In genomic region chr2:167814881-167815718, GRCh38 we compare ENCODE assay signal across 1 cellular context.
TF ChIP-seq lines count a peak whose summit lies in the region.

No MANE protein-coding gene starts in this region.

TF ChIP-seq in HepG2, 621 proteins besides CTCF, POLR2A, EP300 and RAD21 (continued from another document and continues in another):
- TF ChIP-seq, protein P1, sequence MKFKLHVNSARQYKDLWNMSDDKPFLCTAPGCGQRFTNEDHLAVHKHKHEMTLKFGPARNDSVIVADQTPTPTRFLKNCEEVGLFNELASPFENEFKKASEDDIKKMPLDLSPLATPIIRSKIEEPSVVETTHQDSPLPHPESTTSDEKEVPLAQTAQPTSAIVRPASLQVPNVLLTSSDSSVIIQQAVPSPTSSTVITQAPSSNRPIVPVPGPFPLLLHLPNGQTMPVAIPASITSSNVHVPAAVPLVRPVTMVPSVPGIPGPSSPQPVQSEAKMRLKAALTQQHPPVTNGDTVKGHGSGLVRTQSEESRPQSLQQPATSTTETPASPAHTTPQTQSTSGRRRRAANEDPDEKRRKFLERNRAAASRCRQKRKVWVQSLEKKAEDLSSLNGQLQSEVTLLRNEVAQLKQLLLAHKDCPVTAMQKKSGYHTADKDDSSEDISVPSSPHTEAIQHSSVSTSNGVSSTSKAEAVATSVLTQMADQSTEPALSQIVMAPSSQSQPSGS (CRISPR knock-in tag; IDR thresholded peaks at IDR 0.05) = peak; percentile 97
- TF ChIP-seq ZNF614 (CRISPR knock-in tag; IDR thresholded peaks at IDR 0.05; ENCODE audit: borderline replicate concordance) = peak; percentile 93
- no peak for TF ChIP-seq ZKSCAN5 (CRISPR knock-in tag; IDR thresholded peaks at IDR 0.05)
- TF ChIP-seq PPARG (CRISPR knock-in tag; conservative IDR thresholded peaks at IDR 0.05) = peak; percentile 84
- no peak for TF ChIP-seq ZC3H13 (CRISPR knock-in tag; IDR thresholded peaks at IDR 0.05)
- peak; percentile 91 for TF ChIP-seq SKI (IDR thresholded peaks at IDR 0.05; ENCODE audit: partially characterized antibody)
- peak; percentile 80 for TF ChIP-seq SATB2 (CRISPR knock-in tag; IDR thresholded peaks at IDR 0.05)
- TF ChIP-seq MBD4 (IDR thresholded peaks at IDR 0.05; ENCODE audit: borderline replicate concordance, low read length) = peak; percentile 83; the same call in 1 of the 2 replicates
- peak; percentile 93 for TF ChIP-seq NFKBIZ (CRISPR knock-in tag; IDR thresholded peaks at IDR 0.05)
- TF ChIP-seq PTBP1 (IDR thresholded peaks at IDR 0.05; ENCODE audit: low read depth, low read length, poor library complexity, severe bottlenecking) = no peak
- peak; percentile 77; the same call in 1 of the 2 replicates for TF ChIP-seq ARNTL (CRISPR knock-in tag; IDR thresholded peaks at IDR 0.05)
- TF ChIP-seq, protein P2, sequence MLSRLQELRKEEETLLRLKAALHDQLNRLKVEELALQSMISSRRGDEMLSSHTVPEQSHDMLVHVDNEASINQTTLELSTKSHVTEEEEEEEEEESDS (CRISPR knock-in tag; IDR thresholded peaks at IDR 0.05; ENCODE audit: borderline replicate concordance) = 0 out of 2 replicates have a peak, but pooled peaks have one; percentile 71
- no peak for TF ChIP-seq ZXDC (CRISPR knock-in tag; IDR thresholded peaks at IDR 0.05)
- peak; percentile 86 for TF ChIP-seq ELF3 (CRISPR knock-in tag; IDR thresholded peaks at IDR 0.05)
- peak; percentile 85 for TF ChIP-seq CBFB (CRISPR knock-in tag; IDR thresholded peaks at IDR 0.05)
- peak; percentile 98 for TF ChIP-seq NFIC (IDR thresholded peaks at IDR 0.05; ENCODE audit: low read length)
- peak; percentile 99 for TF ChIP-seq ISL2 (CRISPR knock-in tag; IDR thresholded peaks at IDR 0.05)
- TF ChIP-seq, protein P3, sequence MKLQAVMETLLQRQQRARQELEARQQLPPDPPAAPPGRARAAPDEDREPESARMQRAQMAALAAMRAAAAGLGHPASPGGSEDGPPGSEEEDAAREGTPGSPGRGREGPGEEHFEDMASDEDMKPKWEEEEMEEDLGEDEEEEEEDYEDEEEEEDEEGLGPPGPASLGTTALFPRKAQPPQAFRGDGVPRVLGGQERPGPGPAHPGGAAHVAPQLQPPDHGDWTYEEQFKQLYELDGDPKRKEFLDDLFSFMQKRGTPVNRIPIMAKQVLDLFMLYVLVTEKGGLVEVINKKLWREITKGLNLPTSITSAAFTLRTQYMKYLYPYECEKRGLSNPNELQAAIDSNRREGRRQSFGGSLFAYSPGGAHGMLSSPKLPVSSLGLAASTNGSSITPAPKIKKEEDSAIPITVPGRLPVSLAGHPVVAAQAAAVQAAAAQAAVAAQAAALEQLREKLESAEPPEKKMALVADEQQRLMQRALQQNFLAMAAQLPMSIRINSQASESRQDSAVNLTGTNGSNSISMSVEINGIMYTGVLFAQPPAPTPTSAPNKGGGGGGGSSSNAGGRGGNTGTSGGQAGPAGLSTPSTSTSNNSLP (IDR thresholded peaks at IDR 0.05; ENCODE audit: low read depth, low read length) = peak; percentile 100
- peak; percentile 56; the same call in 1 of the 2 replicates for TF ChIP-seq NR2C2 (CRISPR knock-in tag; IDR thresholded peaks at IDR 0.05; ENCODE audit: borderline replicate concordance)
- no peak for TF ChIP-seq IKZF1 (IDR thresholded peaks at IDR 0.05)
- TF ChIP-seq IKZF5 (CRISPR knock-in tag; IDR thresholded peaks at IDR 0.05) = 0 out of 2 replicates have a peak, but pooled peaks have one; percentile 83
- TF ChIP-seq GTF2F1 (IDR thresholded peaks at IDR 0.05; ENCODE audit: low read length) = no peak
- TF ChIP-seq ZNF747 (CRISPR knock-in tag; IDR thresholded peaks at IDR 0.05; ENCODE audit: borderline replicate concordance) = 0 out of 2 replicates have a peak, but pooled peaks have one; percentile 62
- TF ChIP-seq U2AF2 (IDR thresholded peaks at IDR 0.05; ENCODE audit: low read depth, low read length) = no peak
- TF ChIP-seq NR2F2 (IDR thresholded peaks at IDR 0.05; ENCODE audit: borderline replicate concordance, low read depth) = peak; percentile 86
- TF ChIP-seq ZNF280D (CRISPR knock-in tag; IDR thresholded peaks at IDR 0.05) = no peak
- no peak for TF ChIP-seq ZNF781 (CRISPR knock-in tag; IDR thresholded peaks at IDR 0.05; ENCODE audit: borderline replicate concordance, not compliant biosample characterization)
- peak; percentile 60; the same call in 1 of the 2 replicates for TF ChIP-seq CCDC6 (CRISPR knock-in tag; IDR thresholded peaks at IDR 0.05)
- TF ChIP-seq JUND (CRISPR knock-in tag; IDR thresholded peaks at IDR 0.05) = 0 out of 2 replicates have a peak, but pooled peaks have one; percentile 66
- TF ChIP-seq SMARCC2 (IDR thresholded peaks at IDR 0.05) = peak; percentile 72; the same call in 1 of the 2 replicates
- peak; percentile 93 for TF ChIP-seq SALL1 (CRISPR knock-in tag; IDR thresholded peaks at IDR 0.05)
- 0 out of 2 replicates have a peak, but pooled peaks have one; percentile 48 for TF ChIP-seq ZNF160 (CRISPR knock-in tag; IDR thresholded peaks at IDR 0.05)
- TF ChIP-seq CEBPZ (IDR thresholded peaks at IDR 0.05; ENCODE audit: low read length) = no peak
- TF ChIP-seq POGZ (CRISPR knock-in tag; IDR thresholded peaks at IDR 0.05) = peak; percentile 88
- peak; percentile 98 for TF ChIP-seq ZNF775 (CRISPR knock-in tag; IDR thresholded peaks at IDR 0.05; ENCODE audit: borderline replicate concordance)
- TF ChIP-seq NCOA1 (CRISPR knock-in tag; IDR thresholded peaks at IDR 0.05) = peak; percentile 79; the same call in 1 of the 2 replicates
- TF ChIP-seq NCOA2 (CRISPR knock-in tag; IDR thresholded peaks at IDR 0.05) = peak; percentile 99
- TF ChIP-seq MEF2D (CRISPR knock-in tag; IDR thresholded peaks at IDR 0.05) = peak; percentile 91
- no peak for TF ChIP-seq NRL (CRISPR knock-in tag; IDR thresholded peaks at IDR 0.05; ENCODE audit: borderline replicate concordance)
- TF ChIP-seq, protein P4, sequence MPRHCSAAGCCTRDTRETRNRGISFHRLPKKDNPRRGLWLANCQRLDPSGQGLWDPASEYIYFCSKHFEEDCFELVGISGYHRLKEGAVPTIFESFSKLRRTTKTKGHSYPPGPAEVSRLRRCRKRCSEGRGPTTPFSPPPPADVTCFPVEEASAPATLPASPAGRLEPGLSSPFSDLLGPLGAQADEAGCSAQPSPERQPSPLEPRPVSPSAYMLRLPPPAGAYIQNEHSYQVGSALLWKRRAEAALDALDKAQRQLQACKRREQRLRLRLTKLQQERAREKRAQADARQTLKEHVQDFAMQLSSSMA (CRISPR knock-in tag; IDR thresholded peaks at IDR 0.05) = 0 out of 2 replicates have a peak, but pooled peaks have one; percentile 53
- TF ChIP-seq ZNF790 (CRISPR knock-in tag; IDR thresholded peaks at IDR 0.05; ENCODE audit: borderline replicate concordance) = no peak; the same call in 1 of the 2 replicates
- no peak for TF ChIP-seq TGIF2 (CRISPR knock-in tag; IDR thresholded peaks at IDR 0.05)
- TF ChIP-seq TSC22D2 (CRISPR knock-in tag; IDR thresholded peaks at IDR 0.05; ENCODE audit: borderline replicate concordance) = 0 out of 2 replicates have a peak, but pooled peaks have one; percentile 42
- no peak for TF ChIP-seq ZNF724P (CRISPR knock-in tag; IDR thresholded peaks at IDR 0.05; ENCODE audit: borderline replicate concordance)
- no peak for TF ChIP-seq ZNF382 (CRISPR knock-in tag; IDR thresholded peaks at IDR 0.05; ENCODE audit: borderline replicate concordance)
- peak; percentile 96 for TF ChIP-seq BCL6 (CRISPR knock-in tag; IDR thresholded peaks at IDR 0.05)
- TF ChIP-seq ZNF891 (CRISPR knock-in tag; IDR thresholded peaks at IDR 0.05) = no peak
- no peak for TF ChIP-seq GZF1 (CRISPR knock-in tag; IDR thresholded peaks at IDR 0.05)
- peak; percentile 100 for TF ChIP-seq NCOR1 (IDR thresholded peaks at IDR 0.05; ENCODE audit: borderline replicate concordance, low read length)
- TF ChIP-seq ZNF816 (CRISPR knock-in tag; IDR thresholded peaks at IDR 0.05; ENCODE audit: borderline replicate concordance) = peak; percentile 81; the same call in 1 of the 2 replicates
- TF ChIP-seq ZNF34 (CRISPR knock-in tag; IDR thresholded peaks at IDR 0.05; ENCODE audit: borderline replicate concordance) = peak; percentile 46; the same call in 1 of the 2 replicates
- peak; percentile 91 for TF ChIP-seq GFI1 (CRISPR knock-in tag; IDR thresholded peaks at IDR 0.05; ENCODE audit: borderline replicate concordance)
- TF ChIP-seq, protein P5, sequence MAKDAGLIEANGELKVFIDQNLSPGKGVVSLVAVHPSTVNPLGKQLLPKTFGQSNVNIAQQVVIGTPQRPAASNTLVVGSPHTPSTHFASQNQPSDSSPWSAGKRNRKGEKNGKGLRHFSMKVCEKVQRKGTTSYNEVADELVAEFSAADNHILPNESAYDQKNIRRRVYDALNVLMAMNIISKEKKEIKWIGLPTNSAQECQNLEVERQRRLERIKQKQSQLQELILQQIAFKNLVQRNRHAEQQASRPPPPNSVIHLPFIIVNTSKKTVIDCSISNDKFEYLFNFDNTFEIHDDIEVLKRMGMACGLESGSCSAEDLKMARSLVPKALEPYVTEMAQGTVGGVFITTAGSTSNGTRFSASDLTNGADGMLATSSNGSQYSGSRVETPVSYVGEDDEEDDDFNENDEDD (CRISPR knock-in tag; IDR thresholded peaks at IDR 0.05; ENCODE audit: borderline replicate concordance) = no peak
- TF ChIP-seq HOXD1 (CRISPR knock-in tag; IDR thresholded peaks at IDR 0.05) = peak; percentile 54; the same call in 1 of the 2 replicates
